Comparison of ENCODE assay signal across 10 cellular contexts in the genomic region with DNA sequence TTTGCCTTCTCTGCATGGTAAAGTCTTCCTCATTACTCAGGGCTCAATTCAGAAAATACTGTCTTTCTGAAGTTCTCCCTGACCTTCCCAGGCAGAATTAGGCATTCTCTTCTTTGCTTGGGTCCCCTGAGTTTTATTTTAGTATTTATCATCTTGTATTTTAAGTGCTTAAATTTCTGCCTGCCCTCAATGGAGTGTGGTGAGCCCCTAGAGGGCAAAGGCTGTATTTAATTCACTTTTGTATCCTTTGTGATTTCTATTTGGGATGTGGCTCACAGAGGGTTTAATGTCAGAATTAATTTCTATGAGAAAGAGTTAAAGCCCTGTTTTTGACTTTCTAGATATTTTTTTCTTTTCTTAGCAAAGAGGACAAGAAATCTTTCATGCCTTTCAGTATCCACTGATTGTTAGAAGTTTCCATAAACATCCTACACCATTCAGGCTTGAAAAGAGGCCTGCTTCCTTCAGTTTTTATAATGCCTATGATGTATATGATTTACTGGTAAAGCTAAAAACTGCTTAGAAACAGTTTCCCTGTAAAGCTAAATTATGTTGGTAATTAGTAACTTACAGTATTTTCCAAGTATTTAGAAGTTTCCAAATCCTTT. TPM values are rescaled to one million over a fixed set of nuclear protein-coding genes. Genes with fewer than 3 reads are reported as not detected.
DNase-seq lines count a peak whose midpoint lies in the region; ATAC-seq and TF ChIP-seq lines count a peak whose summit lies in the region.
"Had no signal": no experiment of that assay in that cellular context is flagged by ENCODE, and none has a peak within 500 bp of the region (broad histone marks: within the 10 kb centered on the region; RNA-seq: fewer than 3 reads in every experiment).

No MANE protein-coding gene starts in this region.

- peak; percentile 21 for DNase-seq in AG09309 (ENCODE audit: low read depth)
- DNase-seq in WTC11 (ENCODE audit: low spot score) = no peak
- DNase-seq in kidney epithelial cell (ENCODE audit: low read depth) = no peak
- no peak for DNase-seq in ovary
- no peak for DNase-seq in mesenteric fat pad (ENCODE audit: low spot score)
- DNase-seq in effector memory CD8-positive, alpha-beta T cell = no peak
- DNase-seq: activated naive CD8-positive, alpha-beta T cell treated with anti-CD3 and anti-CD28 coated beads, Interleukin-2, amount 50 U/mL, for 24 hours; NCI-H1694 had no signal

- H3K4me1 ChIP-seq in ovary (ENCODE audit: insufficient read depth) = no peaks in the 10 kb centered on the region

- no peaks in the 10 kb centered on the region for H3K36me3 Mint-ChIP-seq in WTC11
- no peaks in the 10 kb centered on the region for H3K36me3 Mint-ChIP-seq in effector memory CD8-positive, alpha-beta T cell (ENCODE audit: insufficient read depth)

- no peak overlapping the region for H3K4me3 Mint-ChIP-seq in WTC11
- no peak overlapping the region for H3K4me3 Mint-ChIP-seq in effector memory CD8-positive, alpha-beta T cell
- H3K4me3 Mint-ChIP-seq: activated naive CD8-positive, alpha-beta T cell treated with anti-CD3 and anti-CD28 coated beads, Interleukin-2, amount 50 U/mL, for 24 hours had no signal

- intact Hi-C loops in ovary (cut with DNase I) = no loop called here

- peaks cover 42% of the 10 kb centered on the region for H3K4me1 Mint-ChIP-seq in WTC11
- H3K4me1 Mint-ChIP-seq in effector memory CD8-positive, alpha-beta T cell (ENCODE audit: low read depth in 2 of 2) = no peaks in the 10 kb centered on the region
- H3K4me1 Mint-ChIP-seq: activated naive CD8-positive, alpha-beta T cell treated with anti-CD3 and anti-CD28 coated beads, Interleukin-2, amount 50 U/mL, for 24 hours had no signal

- no peak overlapping the region for H3K27ac ChIP-seq in ovary

- no peak overlapping the region for H3K27ac Mint-ChIP-seq in WTC11
- H3K27ac Mint-ChIP-seq in effector memory CD8-positive, alpha-beta T cell = no peak overlapping the region
- H3K27ac Mint-ChIP-seq: activated naive CD8-positive, alpha-beta T cell treated with anti-CD3 and anti-CD28 coated beads, Interleukin-2, amount 50 U/mL, for 24 hours had no signal

- POLR2A ChIA-PET in WTC11 (lab: Charles Lee) = no interaction called here

- H3K9me3 ChIP-seq in ovary = no peaks in the 10 kb centered on the region

- CTCF ChIA-PET in WTC11 (lab: Charles Lee) = no interaction called here

- no peak for TF ChIP-seq EP300 in ovary (IDR thresholded peaks at IDR 0.05)

- TF ChIP-seq CTCF in AG09309 (IDR thresholded peaks at IDR 0.05; ENCODE audit: control insufficient read depth, insufficient read depth, low read depth, low read length, missing control alignments) (peak; percentile 73), WTC11 (IDR thresholded peaks at IDR 0.05) (peak; percentile 29; the same call in 1 of the 2 replicates), kidney epithelial cell (IDR thresholded peaks at IDR 0.05; ENCODE audit: insufficient read depth, low read length, poor library complexity, severe bottlenecking) (peak; percentile 47), ovary (IDR thresholded peaks at IDR 0.05) (no peak)

- H3K27me3 ChIP-seq in kidney epithelial cell (ENCODE audit: control insufficient read depth, insufficient read depth, low read length) (no peaks in the 10 kb centered on the region), ovary (no peaks in the 10 kb centered on the region)

- ATAC-seq in HG02759 (IDR thresholded peaks at IDR 0.05; ENCODE audit: unreplicated experiment) (peak; percentile 50), WTC11 (peak; percentile 83), HG03342 (IDR thresholded peaks at IDR 0.05; ENCODE audit: unreplicated experiment) (no peak)
- no peak for ATAC-seq in effector memory CD8-positive, alpha-beta T cell (replicated peaks)
- ATAC-seq: activated naive CD8-positive, alpha-beta T cell treated with anti-CD3 and anti-CD28 coated beads, Interleukin-2, amount 50 U/mL, for 24 hours had no signal

- no peaks in the 10 kb centered on the region for H3K36me3 ChIP-seq in kidney epithelial cell (ENCODE audit: control insufficient read depth, insufficient read depth, low read length)
- H3K36me3 ChIP-seq in ovary = no peaks in the 10 kb centered on the region

- no peaks in the 10 kb centered on the region; the same call in 1 of the 2 replicates for H3K27me3 Mint-ChIP-seq in WTC11 (ENCODE audit: low read depth)
- no peaks in the 10 kb centered on the region for H3K27me3 Mint-ChIP-seq in effector memory CD8-positive, alpha-beta T cell

- H3K4me3 ChIP-seq in AG09309 (ENCODE audit: control insufficient read depth, low read depth, low read length) (no peak overlapping the region), kidney epithelial cell (ENCODE audit: low read depth, low read length) (no peak overlapping the region), ovary (no peak overlapping the region)

- no peaks in the 10 kb centered on the region for H3K9me3 Mint-ChIP-seq in WTC11
- no peaks in the 10 kb centered on the region for H3K9me3 Mint-ChIP-seq in effector memory CD8-positive, alpha-beta T cell
- H3K9me3 Mint-ChIP-seq: activated naive CD8-positive, alpha-beta T cell treated with anti-CD3 and anti-CD28 coated beads, Interleukin-2, amount 50 U/mL, for 24 hours had no signal

- TF ChIP-seq POLR2A in ovary (IDR thresholded peaks at IDR 0.05) = no peak

TF ChIP-seq in WTC11, 78 proteins besides CTCF, POLR2A, EP300 and RAD21:
- TF ChIP-seq, protein P1, sequence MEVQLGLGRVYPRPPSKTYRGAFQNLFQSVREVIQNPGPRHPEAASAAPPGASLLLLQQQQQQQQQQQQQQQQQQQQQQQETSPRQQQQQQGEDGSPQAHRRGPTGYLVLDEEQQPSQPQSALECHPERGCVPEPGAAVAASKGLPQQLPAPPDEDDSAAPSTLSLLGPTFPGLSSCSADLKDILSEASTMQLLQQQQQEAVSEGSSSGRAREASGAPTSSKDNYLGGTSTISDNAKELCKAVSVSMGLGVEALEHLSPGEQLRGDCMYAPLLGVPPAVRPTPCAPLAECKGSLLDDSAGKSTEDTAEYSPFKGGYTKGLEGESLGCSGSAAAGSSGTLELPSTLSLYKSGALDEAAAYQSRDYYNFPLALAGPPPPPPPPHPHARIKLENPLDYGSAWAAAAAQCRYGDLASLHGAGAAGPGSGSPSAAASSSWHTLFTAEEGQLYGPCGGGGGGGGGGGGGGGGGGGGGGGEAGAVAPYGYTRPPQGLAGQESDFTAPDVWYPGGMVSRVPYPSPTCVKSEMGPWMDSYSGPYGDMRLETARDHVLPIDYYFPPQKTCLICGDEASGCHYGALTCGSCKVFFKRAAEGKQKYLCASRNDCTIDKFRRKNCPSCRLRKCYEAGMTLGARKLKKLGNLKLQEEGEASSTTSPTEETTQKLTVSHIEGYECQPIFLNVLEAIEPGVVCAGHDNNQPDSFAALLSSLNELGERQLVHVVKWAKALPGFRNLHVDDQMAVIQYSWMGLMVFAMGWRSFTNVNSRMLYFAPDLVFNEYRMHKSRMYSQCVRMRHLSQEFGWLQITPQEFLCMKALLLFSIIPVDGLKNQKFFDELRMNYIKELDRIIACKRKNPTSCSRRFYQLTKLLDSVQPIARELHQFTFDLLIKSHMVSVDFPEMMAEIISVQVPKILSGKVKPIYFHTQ (CRISPR knock-in tag; IDR thresholded peaks at IDR 0.05) = no peak
- TF ChIP-seq, protein P2, sequence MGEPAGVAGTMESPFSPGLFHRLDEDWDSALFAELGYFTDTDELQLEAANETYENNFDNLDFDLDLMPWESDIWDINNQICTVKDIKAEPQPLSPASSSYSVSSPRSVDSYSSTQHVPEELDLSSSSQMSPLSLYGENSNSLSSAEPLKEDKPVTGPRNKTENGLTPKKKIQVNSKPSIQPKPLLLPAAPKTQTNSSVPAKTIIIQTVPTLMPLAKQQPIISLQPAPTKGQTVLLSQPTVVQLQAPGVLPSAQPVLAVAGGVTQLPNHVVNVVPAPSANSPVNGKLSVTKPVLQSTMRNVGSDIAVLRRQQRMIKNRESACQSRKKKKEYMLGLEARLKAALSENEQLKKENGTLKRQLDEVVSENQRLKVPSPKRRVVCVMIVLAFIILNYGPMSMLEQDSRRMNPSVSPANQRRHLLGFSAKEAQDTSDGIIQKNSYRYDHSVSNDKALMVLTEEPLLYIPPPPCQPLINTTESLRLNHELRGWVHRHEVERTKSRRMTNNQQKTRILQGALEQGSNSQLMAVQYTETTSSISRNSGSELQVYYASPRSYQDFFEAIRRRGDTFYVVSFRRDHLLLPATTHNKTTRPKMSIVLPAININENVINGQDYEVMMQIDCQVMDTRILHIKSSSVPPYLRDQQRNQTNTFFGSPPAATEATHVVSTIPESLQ (CRISPR knock-in tag; IDR thresholded peaks at IDR 0.05) = no peak
- no peak for TF ChIP-seq GRHL2 (CRISPR knock-in tag; IDR thresholded peaks at IDR 0.05; ENCODE audit: insufficient replicate concordance, severe bottlenecking)

RNA-seq across cellular contexts. Expression of a gene that starts 55.6 kb away (rescaled TPM):
- 2.9 to 3.3 TPM (median 3.1 TPM) in 3 replicates for total RNA-seq in WTC11 (2021)
- total RNA-seq in kidney epithelial cell = 4.5 and 4.7 TPM in 2 replicates
- total RNA-seq in ovary = 10 to 100 TPM in 4 of 7 donors, 1 to 10 TPM in 3; 4.9 to 34.6 (median 11.6) TPM
- 10 to 100 TPM in 1 of 2 donors, 1 to 10 TPM in 1; 10.0 to 17.3 TPM for polyA plus RNA-seq in ovary
- total RNA-seq in mesenteric fat pad = 64.7 TPM

Comparison
In these comparisons a context has a peak if more than half of its experiments do, and no peak if none do; other contexts are left out.
1. CTCF ChIP-seq: peak in AG09309 (single experiment), WTC11 (single experiment) and kidney epithelial cell (single experiment); none in ovary (0 of 3).
2. ATAC-seq: peak in HG02759 (single experiment) and WTC11 (single experiment); none in HG03342 (single experiment) and effector memory CD8-positive, alpha-beta T cell (single experiment).